Comparison of ENCODE assay signal across 25 cellular contexts in the genomic region with DNA sequence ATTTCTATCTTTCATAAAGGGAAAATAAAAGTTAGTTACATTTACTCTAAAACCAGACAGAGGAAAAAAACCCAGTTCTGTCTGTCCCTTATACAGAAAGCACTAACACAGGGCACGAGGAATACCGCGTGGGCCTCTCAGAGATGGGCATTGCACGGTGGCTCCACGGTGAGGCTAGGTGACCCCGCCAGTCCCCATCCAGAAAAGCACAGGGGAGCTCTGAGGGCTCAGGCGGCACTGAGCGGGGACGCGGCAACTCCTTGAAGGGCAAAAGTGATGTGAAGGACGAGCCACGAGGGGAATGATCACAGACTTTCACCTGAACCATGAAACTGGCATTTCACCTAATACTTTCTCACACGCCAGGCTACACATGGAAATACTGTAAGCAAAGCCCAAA.
"Had no signal": no experiment of that assay in that cellular context is flagged by ENCODE, and none has a peak within 500 bp of the region (broad histone marks: within the 10 kb centered on the region; RNA-seq: fewer than 3 reads in every experiment).

No MANE protein-coding gene starts in this region.

- ATAC-seq: activated T-cell treated with anti-CD3 and anti-CD28 coated beads, Interleukin-2, amount 50 U/mL, for 72 hours; left lung; mucosa of descending colon; psoas muscle; stimulated activated memory B cell treated with anti-CD40 and anti-IgM and Interleukin-4, amounts not matched to agents 10 μg/mL and 1 μg/mL and 100 μg/mL, for 72 hours had no signal

- H3K9me3 Mint-ChIP-seq: activated CD4-positive, alpha-beta memory T cell treated with anti-CD3 and anti-CD28 coated beads, Interleukin-2, amount 10 ng/mL, durations not matched to agents 7 days and 5 days; activated CD4-positive, alpha-beta T cell treated with anti-CD3 and anti-CD28 coated beads, Interleukin-2, amount 10 ng/mL, durations not matched to agents 7 days and 5 days; activated T-cell treated with anti-CD3 and anti-CD28 coated beads, Interleukin-2, amount 50 U/mL, for 72 hours; neural crest cell had no signal

- DNase-seq: activated CD4-positive, alpha-beta memory T cell treated with anti-CD3 and anti-CD28 coated beads, Interleukin-2, amount 10 ng/mL, durations not matched to agents 7 days and 5 days; activated CD4-positive, alpha-beta T cell treated with anti-CD3 and anti-CD28 coated beads, Interleukin-2, amount 10 ng/mL, durations not matched to agents 7 days and 5 days; activated CD4-positive, CD25-positive, alpha-beta regulatory T cell treated with anti-CD3 and anti-CD28 coated beads, Interleukin-2, amount 50 U/mL, for 72 hours; activated naive CD4-positive, alpha-beta T cell treated with Interleukin-2 at 50 U/mL for 16 hours; activated T-cell treated with anti-CD3 and anti-CD28 coated beads, Interleukin-2, amount 50 U/mL, for 72 hours; amygdala; central memory CD4-positive, alpha-beta T cell; dermis blood vessel endothelial cell; effector CD4-positive, alpha-beta T cell; kidney glomerular epithelial cell; left lung; mucosa of descending colon; occipital lobe; psoas muscle; sigmoid colon; small intestine; stimulated activated CD4-positive, alpha-beta T cell treated with anti-CD3 and anti-CD28 coated beads, Interleukin-1b, Interleukin-23, amount 100 ng/mL, for 48 hours; stimulated activated CD4-positive, alpha-beta T cell treated with anti-CD3 and anti-CD28 coated beads, Interleukin-4, amount 100 ng/mL, for 4 hours; stimulated activated CD8-positive, alpha-beta memory T cell treated with anti-CD3 and anti-CD28 coated beads, Interleukin-4, amount 100 ng/mL, for 48 hours; stomach; SW 1271; T-helper 2 cell; thyroid gland had no signal

- H3K27me3 Mint-ChIP-seq: activated CD4-positive, alpha-beta memory T cell treated with anti-CD3 and anti-CD28 coated beads, Interleukin-2, amount 10 ng/mL, durations not matched to agents 7 days and 5 days; activated CD4-positive, alpha-beta T cell treated with anti-CD3 and anti-CD28 coated beads, Interleukin-2, amount 10 ng/mL, durations not matched to agents 7 days and 5 days; stimulated activated memory B cell treated with anti-CD40 and anti-IgM and Interleukin-4, amounts not matched to agents 10 μg/mL and 1 μg/mL and 100 μg/mL, for 72 hours had no signal

- H3K4me1 Mint-ChIP-seq: activated CD4-positive, alpha-beta T cell treated with anti-CD3 and anti-CD28 coated beads, Interleukin-2, amount 10 ng/mL, durations not matched to agents 7 days and 5 days had no signal

- H3K4me3 Mint-ChIP-seq: activated CD4-positive, alpha-beta memory T cell treated with anti-CD3 and anti-CD28 coated beads, Interleukin-2, amount 10 ng/mL, durations not matched to agents 7 days and 5 days; activated CD4-positive, alpha-beta T cell treated with anti-CD3 and anti-CD28 coated beads, Interleukin-2, amount 10 ng/mL, durations not matched to agents 7 days and 5 days; activated T-cell treated with anti-CD3 and anti-CD28 coated beads, Interleukin-2, amount 50 U/mL, for 72 hours; neural crest cell; stimulated activated memory B cell treated with anti-CD40 and anti-IgM and Interleukin-4, amounts not matched to agents 10 μg/mL and 1 μg/mL and 100 μg/mL, for 72 hours had no signal

- H3K27ac Mint-ChIP-seq: activated CD4-positive, alpha-beta memory T cell treated with anti-CD3 and anti-CD28 coated beads, Interleukin-2, amount 10 ng/mL, durations not matched to agents 7 days and 5 days; activated CD4-positive, alpha-beta T cell treated with anti-CD3 and anti-CD28 coated beads, Interleukin-2, amount 10 ng/mL, durations not matched to agents 7 days and 5 days; activated T-cell treated with anti-CD3 and anti-CD28 coated beads, Interleukin-2, amount 50 U/mL, for 72 hours; stimulated activated memory B cell treated with anti-CD40 and anti-IgM and Interleukin-4, amounts not matched to agents 10 μg/mL and 1 μg/mL and 100 μg/mL, for 72 hours had no signal
